ENCODE assay signal across 8 cellular contexts in the genomic region with DNA sequence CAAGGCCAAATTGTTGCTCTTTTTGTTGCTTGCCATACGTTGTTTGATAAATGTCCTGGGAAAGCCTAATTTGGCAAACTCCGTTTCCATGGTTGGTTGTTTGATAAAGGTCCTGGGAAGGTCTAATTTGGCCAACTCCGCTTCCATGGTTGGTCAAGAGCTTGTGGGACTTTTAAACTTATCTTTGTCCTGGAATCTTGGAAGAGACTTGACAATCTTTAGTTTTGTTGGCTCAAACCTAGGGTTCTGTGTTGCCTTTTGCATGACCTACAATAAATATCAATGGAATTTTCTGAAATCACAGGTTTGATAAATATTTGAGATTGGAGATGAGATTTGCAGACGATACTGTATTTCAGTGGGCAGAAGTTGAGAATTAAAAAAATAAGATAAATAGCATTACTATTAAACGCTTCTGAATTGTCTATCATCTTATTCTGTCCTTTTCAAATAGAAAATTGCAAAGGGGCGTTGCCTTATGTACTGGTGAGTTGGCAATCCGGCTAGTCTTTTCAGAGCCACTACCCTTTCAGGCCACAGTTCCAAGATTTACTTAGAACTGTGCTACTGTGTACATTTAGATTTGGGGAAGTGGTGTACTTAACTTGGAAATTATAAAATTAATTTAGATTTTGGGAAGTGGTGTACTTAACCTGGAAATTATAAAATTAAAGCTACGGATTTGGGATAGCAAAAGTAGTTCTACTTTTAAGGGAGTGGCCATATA. TPM values are rescaled to one million over a fixed set of nuclear protein-coding genes. Genes with fewer than 3 reads are reported as not detected.
DNase-seq lines count a peak whose midpoint lies in the region; ATAC-seq and TF ChIP-seq lines count a peak whose summit lies in the region.

No MANE protein-coding gene starts in this region.

- H3K27me3 ChIP-seq in OCI-LY3 (ENCODE audit: low read depth, low read length) = no peaks in the 10 kb centered on the region
- no peaks in the 10 kb centered on the region for H3K27me3 ChIP-seq in upper lobe of right lung

- H3K36me3 Mint-ChIP-seq in memory B cell = peaks cover 3% of the 10 kb centered on the region

- H3K9me3 ChIP-seq in OCI-LY3 (ENCODE audit: insufficient read depth, low read length) (no peaks in the 10 kb centered on the region), upper lobe of right lung (no peaks in the 10 kb centered on the region)

- peaks cover 6% of the 10 kb centered on the region for H3K36me3 ChIP-seq in OCI-LY3 (replicated peaks; ENCODE audit: low read depth, low read length)
- peaks cover 8% of the 10 kb centered on the region for H3K36me3 ChIP-seq in upper lobe of right lung

- peak; percentile 36 for DNase-seq in AG08396 (ENCODE audit: low spot score)
- DNase-seq in GM19240 (ENCODE audit: insufficient read length, low spot score) = peak; percentile 11
- no peak for DNase-seq in memory B cell (ENCODE audit: low spot score in 2 of 2)
- DNase-seq in upper lobe of right lung = no peak
- no peak for DNase-seq in activated CD4-positive, alpha-beta T cell treated with anti-CD3 and anti-CD28 coated beads for 48 hours

- ATAC-seq in memory B cell (ENCODE audit: low read depth) (no peak), upper lobe of right lung (peak; percentile 51), HG03196 (IDR thresholded peaks at IDR 0.05; ENCODE audit: unreplicated experiment) (no peak)

- peak overlapping the region; percentile 91 for H3K9ac ChIP-seq in OCI-LY3 (ENCODE audit: low read length)

- peaks cover 21% of the 10 kb centered on the region for H4K20me1 ChIP-seq in OCI-LY3 (ENCODE audit: insufficient read depth, low read length)

- peak overlapping the region; percentile 97 for H3K27ac Mint-ChIP-seq in memory B cell

- peak overlapping the region; percentile 79 for H3K4me2 ChIP-seq in OCI-LY3 (ENCODE audit: low read length)

- H3K4me1 ChIP-seq in OCI-LY3 (ENCODE audit: low read length) (peaks cover 9% of the 10 kb centered on the region), upper lobe of right lung (peaks cover 21% of the 10 kb centered on the region)

- no peak for TF ChIP-seq CTCF in OCI-LY3 (IDR thresholded peaks at IDR 0.05; ENCODE audit: low read depth, low read length)
- no peak for TF ChIP-seq CTCF in upper lobe of right lung (IDR thresholded peaks at IDR 0.05)

- intact Hi-C loops in upper lobe of right lung (cut with DNase I) = no loop called here

- H3K79me2 ChIP-seq in OCI-LY3 (ENCODE audit: low read length) = peaks cover 58% of the 10 kb centered on the region

- no peaks in the 10 kb centered on the region for H3K9me3 Mint-ChIP-seq in memory B cell

- peaks cover 16% of the 10 kb centered on the region for H3K4me1 Mint-ChIP-seq in memory B cell

- H3K4me3 ChIP-seq in OCI-LY3 (ENCODE audit: low read length) = peak overlapping the region; percentile 95
- H3K4me3 ChIP-seq in upper lobe of right lung = peak overlapping the region; percentile 95

- no peaks in the 10 kb centered on the region for H3K27me3 Mint-ChIP-seq in memory B cell

- H3K4me3 Mint-ChIP-seq in memory B cell = peak overlapping the region; percentile 86

- H3K27ac ChIP-seq in OCI-LY3 (ENCODE audit: low read length) = peak overlapping the region; percentile 55
- peak overlapping the region; percentile 58 for H3K27ac ChIP-seq in cingulate gyrus (ENCODE audit: low read depth, low read length)
- H3K27ac ChIP-seq in upper lobe of right lung = peak overlapping the region; percentile 95

- H2AFZ ChIP-seq in OCI-LY3 (ENCODE audit: low read depth, low read length) = peak overlapping the region; percentile 97; the same call in 1 of the 2 replicates

RNA-seq across cellular contexts. Expression of a gene that starts 0.8 kb away (rescaled TPM):
- 72.8 TPM for total RNA-seq in upper lobe of right lung

RNA-seq across cellular contexts. Expression of a gene that starts 30.9 kb away (rescaled TPM):
- total RNA-seq in upper lobe of right lung = 993 TPM

Comparison
In these comparisons a context has a peak if more than half of its experiments do, and no peak if none do; other contexts are left out.
1. DNase-seq: peak in AG08396 (single experiment) and GM19240 (single experiment); none in memory B cell (0 of 2), upper lobe of right lung (single experiment) and activated CD4-positive, alpha-beta T cell treated with anti-CD3 and anti-CD28 coated beads for 48 hours (single experiment).
2. Peak in every context shown above with its lines, with median percentiles within 50 percentile points of each other: H3K27ac ChIP-seq.